Comparison of ENCODE assay signal across 11 cellular contexts in genomic region chr3:177673105-177673804, GRCh38.
DNase-seq lines count a peak whose midpoint lies in the region; ATAC-seq, FAIRE-seq and TF ChIP-seq lines count a peak whose summit lies in the region.
"Had no signal": no experiment of that assay in that cellular context is flagged by ENCODE, and none has a peak within 500 bp of the region (broad histone marks: within the 10 kb centered on the region; RNA-seq: fewer than 3 reads in every experiment).

No MANE protein-coding gene starts in this region.

- no peak overlapping the region for H3K27ac Mint-ChIP-seq in activated CD8-positive, alpha-beta T cell treated with anti-CD3 and anti-CD28 coated beads, Interleukin-2, amount 10 ng/mL, durations not matched to agents 7 days and 5 days

- H3K36me3 ChIP-seq in skeletal muscle satellite cell (ENCODE audit: insufficient read depth, low read length): no peaks in the 10 kb centered on the region
- no peaks in the 10 kb centered on the region for H3K36me3 ChIP-seq in H7 (replicated peaks; ENCODE audit: control insufficient read depth, insufficient read depth, low read length)
- no peaks in the 10 kb centered on the region for H3K36me3 ChIP-seq in MG63
- H3K36me3 ChIP-seq: cardiac muscle cell had no signal

- H3K4me3 ChIP-seq in HFF-Myc (replicated peaks; ENCODE audit: low read depth, low read length) (no peak overlapping the region), astrocyte of the spinal cord (ENCODE audit: low read depth, low read length) (no peak overlapping the region), right cardiac atrium (ENCODE audit: low read length) (no peak overlapping the region), skeletal muscle satellite cell (ENCODE audit: low read length) (no peak overlapping the region), H7 (ENCODE audit: insufficient read depth, low read depth, low read length) (no peak overlapping the region), MG63 (no peak overlapping the region)
- H3K4me3 ChIP-seq: cardiac muscle cell had no signal

- H3K4me1 ChIP-seq in right cardiac atrium (ENCODE audit: control insufficient read depth, insufficient read depth, low read length): peaks cover 2% of the 10 kb centered on the region
- H3K4me1 ChIP-seq in skeletal muscle satellite cell (ENCODE audit: control insufficient read depth, insufficient read depth, low read length): peaks cover 17% of the 10 kb centered on the region

- TF ChIP-seq CTCF in HFF-Myc (IDR thresholded peaks at IDR 0.05; ENCODE audit: low read depth, low read length, missing control alignments) (no peak), astrocyte of the spinal cord (IDR thresholded peaks at IDR 0.05; ENCODE audit: low read depth, low read length) (no peak)

- H3K4me3 Mint-ChIP-seq in activated CD8-positive, alpha-beta T cell treated with anti-CD3 and anti-CD28 coated beads, Interleukin-2, amount 10 ng/mL, durations not matched to agents 7 days and 5 days: no peak overlapping the region

- DNase-seq in HFF-Myc (ENCODE audit: extremely low read depth, low read depth): peak; percentile 33
- peak; percentile 88 for DNase-seq in astrocyte of the spinal cord (ENCODE audit: low read depth, low spot score)
- no peak for DNase-seq in right cardiac atrium
- no peak for DNase-seq in H7
- DNase-seq in MG63: no peak
- no peak for DNase-seq in H54 (ENCODE audit: insufficient read length, low spot score)
- DNase-seq in activated CD8-positive, alpha-beta T cell treated with anti-CD3 and anti-CD28 coated beads, Interleukin-2, amount 10 ng/mL, durations not matched to agents 7 days and 5 days: no peak
- DNase-seq: activated CD4-positive, CD25-positive, alpha-beta regulatory T cell; NCI-H510A treated with DMSO at 0.1 percent for 48 hours had no signal

- no peaks in the 10 kb centered on the region for H3K9me3 Mint-ChIP-seq in activated CD8-positive, alpha-beta T cell treated with anti-CD3 and anti-CD28 coated beads, Interleukin-2, amount 10 ng/mL, durations not matched to agents 7 days and 5 days (ENCODE audit: insufficient read depth)

- no peaks in the 10 kb centered on the region for H3K27me3 Mint-ChIP-seq in activated CD8-positive, alpha-beta T cell treated with anti-CD3 and anti-CD28 coated beads, Interleukin-2, amount 10 ng/mL, durations not matched to agents 7 days and 5 days (ENCODE audit: low read depth)

- TF ChIP-seq POLR2A in H54 (IDR thresholded peaks at IDR 0.05; ENCODE audit: low read depth, low read length): no peak

- WGBS in right cardiac atrium: 35% methylated on average over 3 of the region's 3 CpGs

- H3K9me3 ChIP-seq in right cardiac atrium (ENCODE audit: control insufficient read depth, low read length) (no peaks in the 10 kb centered on the region), skeletal muscle satellite cell (replicated peaks; ENCODE audit: low read length) (no peaks in the 10 kb centered on the region), MG63 (no peaks in the 10 kb centered on the region)

- CTCF ChIA-PET in activated CD8-positive, alpha-beta T cell treated with anti-CD3 and anti-CD28 coated beads, Interleukin-2, amount 10 ng/mL, durations not matched to agents 7 days and 5 days (lab: Charles Lee): no interaction called here

- peak overlapping the region; percentile 32 for H3K9ac ChIP-seq in skeletal muscle satellite cell (ENCODE audit: low read depth, low read length)

- no peak for FAIRE-seq in H54 (lab: Jason Lieb, UNC)

- intact Hi-C loops in right cardiac atrium (cut with DNase I): no loop called here

- POLR2A ChIA-PET in activated CD8-positive, alpha-beta T cell treated with anti-CD3 and anti-CD28 coated beads, Interleukin-2, amount 10 ng/mL, durations not matched to agents 7 days and 5 days (lab: Charles Lee): no interaction called here

- no peak overlapping the region for H3K27ac ChIP-seq in right cardiac atrium (ENCODE audit: low read length)
- H3K27ac ChIP-seq: cardiac muscle cell had no signal

- no peak overlapping the region for H3K4me2 ChIP-seq in skeletal muscle satellite cell (ENCODE audit: low read length)

- H3K4me1 Mint-ChIP-seq in activated CD8-positive, alpha-beta T cell treated with anti-CD3 and anti-CD28 coated beads, Interleukin-2, amount 10 ng/mL, durations not matched to agents 7 days and 5 days (ENCODE audit: low read depth): peaks cover 6% of the 10 kb centered on the region

- H3K27me3 ChIP-seq in right cardiac atrium (ENCODE audit: control insufficient read depth, insufficient read depth) (no peaks in the 10 kb centered on the region), skeletal muscle satellite cell (ENCODE audit: control insufficient read depth, insufficient read depth, low read length) (no peaks in the 10 kb centered on the region), H7 (ENCODE audit: control insufficient read depth, insufficient read depth, low read length) (no peaks in the 10 kb centered on the region), MG63 (no peaks in the 10 kb centered on the region)
- H3K27me3 ChIP-seq: cardiac muscle cell had no signal

- in situ Hi-C loops in astrocyte of the spinal cord (cut with HindIII; ENCODE audit: low sequenced_read_pairs): no loop called here

- ATAC-seq in right cardiac atrium: peak; percentile 74 to 80
- no peak for ATAC-seq in activated CD8-positive, alpha-beta T cell treated with anti-CD3 and anti-CD28 coated beads, Interleukin-2, amount 10 ng/mL, durations not matched to agents 7 days and 5 days

- no peaks in the 10 kb centered on the region for H3K36me3 Mint-ChIP-seq in activated CD8-positive, alpha-beta T cell treated with anti-CD3 and anti-CD28 coated beads, Interleukin-2, amount 10 ng/mL, durations not matched to agents 7 days and 5 days (ENCODE audit: low read depth)

Comparison
In these comparisons a context has a peak if more than half of its experiments do, and no peak if none do; other contexts are left out.
1. DNase-seq: peak in HFF-Myc (single experiment) and astrocyte of the spinal cord (single experiment); none in right cardiac atrium (0 of 3), H7 (single experiment), MG63 (single experiment), H54 (single experiment) and activated CD8-positive, alpha-beta T cell treated with anti-CD3 and anti-CD28 coated beads, Interleukin-2, amount 10 ng/mL, durations not matched to agents 7 days and 5 days (single experiment).